In the genomic region with DNA sequence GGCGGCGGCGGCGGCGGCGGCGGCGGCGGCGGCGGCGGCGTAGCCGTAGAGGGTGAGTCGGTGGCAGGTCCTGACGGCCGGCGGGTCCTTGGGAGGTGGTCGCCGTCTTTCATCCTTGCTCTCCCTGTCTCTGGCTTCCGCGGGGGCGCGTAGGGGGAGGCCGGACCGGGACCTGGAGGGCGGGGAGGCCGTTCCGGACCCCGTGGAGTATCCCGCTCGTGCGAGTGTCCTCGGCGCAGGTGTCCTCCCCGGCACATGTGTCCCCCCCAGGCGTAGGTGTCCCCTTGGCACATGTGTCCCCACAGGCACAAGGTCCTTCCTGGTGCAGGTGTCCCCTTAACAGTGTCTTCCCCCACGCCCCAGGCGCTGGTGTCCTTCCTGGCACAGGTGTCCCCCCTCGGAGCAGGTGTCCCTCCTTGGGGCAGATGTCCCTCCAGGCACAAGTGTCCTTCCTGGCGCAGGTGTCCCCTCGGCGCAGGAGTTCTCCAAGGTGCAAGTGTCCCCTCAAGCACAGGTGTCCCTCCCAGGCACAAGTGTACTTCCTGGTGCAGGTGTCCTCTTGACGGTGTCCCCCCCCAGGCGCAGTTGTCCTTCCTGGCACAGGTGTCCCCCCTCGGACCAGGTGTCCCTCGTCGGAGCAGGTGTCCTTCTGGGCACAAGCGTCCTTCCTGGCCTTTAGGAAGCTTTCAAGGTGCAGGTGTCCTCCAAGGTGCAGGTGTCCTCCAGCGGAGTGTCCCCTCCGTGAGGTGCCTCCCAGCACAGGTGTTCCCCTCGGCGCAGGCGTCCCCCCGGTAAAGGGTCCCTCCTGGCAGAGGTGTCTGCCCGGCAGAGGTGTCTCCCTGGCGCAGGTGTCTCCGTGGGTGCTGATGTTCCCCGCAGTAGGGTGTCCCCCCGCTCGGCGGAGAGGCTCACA, we compare ENCODE assay signal across 8 cellular contexts. TPM values are rescaled to one million over a fixed set of nuclear protein-coding genes. Genes with fewer than 3 reads are reported as not detected.
DNase-seq lines count a peak whose midpoint lies in the region; ATAC-seq, FAIRE-seq and TF ChIP-seq lines count a peak whose summit lies in the region.

No MANE protein-coding gene starts in this region.

- no peak overlapping the region for H3K27ac ChIP-seq in MM.1S (ENCODE audit: low read length)

- H3K27me3 ChIP-seq in MM.1S (replicated peaks; ENCODE audit: insufficient read depth, low read length) = no peaks in the 10 kb centered on the region

- peak overlapping the region; percentile 100 for H3K4me3 ChIP-seq in MM.1S (ENCODE audit: low read length)

- ATAC-seq in GM21737 (IDR thresholded peaks at IDR 0.05; ENCODE audit: unreplicated experiment) (peak; percentile 15), Right ventricle myocardium inferior (peak; percentile 10), HG03378 (IDR thresholded peaks at IDR 0.05; ENCODE audit: unreplicated experiment) (no peak)
- peak; percentile 33 for ATAC-seq in activated T-helper 17 cell treated with anti-CD3 and anti-CD28 coated beads, Interleukin-2, amount 50 U/mL, for 72 hours (replicated peaks)

- peaks cover 48% of the 10 kb centered on the region for H3K79me2 ChIP-seq in MM.1S (ENCODE audit: low read length)

- peak overlapping the region; percentile 93 for H3K27ac Mint-ChIP-seq in activated T-helper 17 cell treated with anti-CD3 and anti-CD28 coated beads, Interleukin-2, amount 50 U/mL, for 72 hours
- H3K27ac Mint-ChIP-seq in progenitor cell of endocrine pancreas = peak overlapping the region; percentile 33

- H3K36me3 ChIP-seq in MM.1S (replicated peaks; ENCODE audit: insufficient read depth, low read length) = 0 out of 2 replicates have a peak, but pooled peaks cover 10% of the 10 kb centered on the region

- peak overlapping the region; percentile 91 for H3K4me3 Mint-ChIP-seq in activated T-helper 17 cell treated with anti-CD3 and anti-CD28 coated beads, Interleukin-2, amount 50 U/mL, for 72 hours
- H3K4me3 Mint-ChIP-seq in progenitor cell of endocrine pancreas (ENCODE audit: low read depth) = peak overlapping the region; percentile 98

- peak overlapping the region; percentile 52; the same call in 1 of the 2 replicates for H2AFZ ChIP-seq in MM.1S (ENCODE audit: low read length)

- intact Hi-C loops in Right ventricle myocardium inferior (cut with DNase I) = no loop called here

- no peaks in the 10 kb centered on the region for H3K9me2 ChIP-seq in MM.1S (replicated peaks; ENCODE audit: insufficient read depth, low read length)

- FAIRE-seq in D721Med (lab: Jason Lieb, UNC) = no peak

- H3F3A ChIP-seq in MM.1S (ENCODE audit: insufficient read depth, low read length) = 0 out of 2 replicates have a peak, but pooled peaks cover 3% of the 10 kb centered on the region

- peaks cover 24% of the 10 kb centered on the region for H3K4me1 ChIP-seq in MM.1S (ENCODE audit: low read length)

- peak overlapping the region; percentile 71 for H3K9ac ChIP-seq in MM.1S (ENCODE audit: low read length)

- H3K9me3 ChIP-seq in MM.1S (replicated peaks; ENCODE audit: insufficient read depth, low read length) = no peaks in the 10 kb centered on the region

- peak overlapping the region; percentile 94 for H3K4me2 ChIP-seq in MM.1S (ENCODE audit: low read depth, low read length)

- DNase-seq in D721Med (ENCODE audit: insufficient read length, low spot score) (peak; percentile 55), MM.1S (peak; percentile 10), Right ventricle myocardium inferior (ENCODE audit: missing footprints) (peak; percentile 72), progenitor cell of endocrine pancreas (ENCODE audit: low spot score, unreplicated experiment) (no peak), glomerular visceral epithelial cell (ENCODE audit: extremely low spot score) (no peak)

- peaks cover 26% of the 10 kb centered on the region for H3K4me1 Mint-ChIP-seq in activated T-helper 17 cell treated with anti-CD3 and anti-CD28 coated beads, Interleukin-2, amount 50 U/mL, for 72 hours
- H3K4me1 Mint-ChIP-seq in progenitor cell of endocrine pancreas (ENCODE audit: low read depth) = peaks cover 12% of the 10 kb centered on the region

- H4K20me1 ChIP-seq in MM.1S (ENCODE audit: insufficient read depth, low read length) = no peaks in the 10 kb centered on the region

- H3K27me3 Mint-ChIP-seq in activated T-helper 17 cell treated with anti-CD3 and anti-CD28 coated beads, Interleukin-2, amount 50 U/mL, for 72 hours = no peaks in the 10 kb centered on the region
- no peaks in the 10 kb centered on the region for H3K27me3 Mint-ChIP-seq in progenitor cell of endocrine pancreas

- peaks cover 52% of the 10 kb centered on the region for H3K36me3 Mint-ChIP-seq in activated T-helper 17 cell treated with anti-CD3 and anti-CD28 coated beads, Interleukin-2, amount 50 U/mL, for 72 hours (ENCODE audit: low read depth)
- H3K36me3 Mint-ChIP-seq in progenitor cell of endocrine pancreas (ENCODE audit: insufficient read depth) = peaks cover 15% of the 10 kb centered on the region

- no peak for TF ChIP-seq CTCF in D721Med (IDR thresholded peaks at IDR 0.05; ENCODE audit: insufficient read depth, missing control alignments)
- no peak for TF ChIP-seq CTCF in MM.1S (IDR thresholded peaks at IDR 0.05; ENCODE audit: low read length)
- no peak for TF ChIP-seq CTCF in progenitor cell of endocrine pancreas (IDR thresholded peaks at IDR 0.05; ENCODE audit: unreplicated experiment)

- H3K9me3 Mint-ChIP-seq in activated T-helper 17 cell treated with anti-CD3 and anti-CD28 coated beads, Interleukin-2, amount 50 U/mL, for 72 hours = no peaks in the 10 kb centered on the region
- no peaks in the 10 kb centered on the region for H3K9me3 Mint-ChIP-seq in progenitor cell of endocrine pancreas (ENCODE audit: low read depth)

RNA-seq across cellular contexts. Expression of a gene that starts 0.5 kb away (rescaled TPM):
- total RNA-seq in activated T-helper 17 cell treated with anti-CD3 and anti-CD28 coated beads, Interleukin-2, amount 50 U/mL, for 72 hours = 10 to 100 TPM; 78.3 to 93.6 TPM
- total RNA-seq in Right ventricle myocardium inferior = 47.3 TPM
- total RNA-seq in progenitor cell of endocrine pancreas = 66.5 and 67.3 TPM in 2 replicates

Comparison
In these comparisons a context has a peak if more than half of its experiments do, and no peak if none do; other contexts are left out.
1. DNase-seq: peak in D721Med (single experiment), MM.1S (single experiment) and Right ventricle myocardium inferior (single experiment); none in progenitor cell of endocrine pancreas (single experiment) and glomerular visceral epithelial cell (single experiment).